Comparison of ENCODE assay signal across 13 cellular contexts in genomic region chr17:15408803-15409202, GRCh38. TPM values are rescaled to one million over a fixed set of nuclear protein-coding genes. Genes with fewer than 3 reads are reported as not detected.
DNase-seq lines count a peak whose midpoint lies in the region; ATAC-seq and TF ChIP-seq lines count a peak whose summit lies in the region.
"Had no signal": no experiment of that assay in that cellular context is flagged by ENCODE, and none has a peak within 500 bp of the region (broad histone marks: within the 10 kb centered on the region; RNA-seq: fewer than 3 reads in every experiment).

No MANE protein-coding gene starts in this region.

- TF ChIP-seq POLR2A in Peyer's patch (IDR thresholded peaks at IDR 0.05) (no peak), gastroesophageal sphincter (IDR thresholded peaks at IDR 0.05) (no peak)

- H3K4me3 ChIP-seq in Peyer's patch (no peak overlapping the region), gastroesophageal sphincter (no peak overlapping the region), skeletal muscle satellite cell (ENCODE audit: low read length) (no peak overlapping the region)

- H3K9ac ChIP-seq in skeletal muscle satellite cell (ENCODE audit: low read depth, low read length) = peak overlapping the region; percentile 71

- no peak for ATAC-seq in gastroesophageal sphincter
- ATAC-seq: T-cell had no signal

- 84 to 87% methylated on average over 3 of the region's 3 CpGs for WGBS in gastroesophageal sphincter (ENCODE audit: low coverage in 1 of 2), 2 donors

- peak overlapping the region in 3 of 4 donors; percentile 60 to 77 (median 74) for H3K27ac ChIP-seq in Peyer's patch
- peak overlapping the region in 3 of 4 donors; percentile 80 to 88 (median 81) for H3K27ac ChIP-seq in gastroesophageal sphincter

- H3K9me3 ChIP-seq in Peyer's patch (no peaks in the 10 kb centered on the region), gastroesophageal sphincter (no peaks in the 10 kb centered on the region), skeletal muscle satellite cell (replicated peaks; ENCODE audit: low read length) (no peaks in the 10 kb centered on the region)

- TF ChIP-seq EP300 in gastroesophageal sphincter (IDR thresholded peaks at IDR 0.05) = no peak

- TF ChIP-seq CTCF in Peyer's patch (IDR thresholded peaks at IDR 0.05) (peak in 3 of 6 experiments; percentile 49 to 70 (median 55)), gastroesophageal sphincter (IDR thresholded peaks at IDR 0.05) (no peak)

- H3K4me2 ChIP-seq in skeletal muscle satellite cell (ENCODE audit: low read length) = peak overlapping the region; percentile 85

- H3K4me1 ChIP-seq in Peyer's patch (peaks cover 0 to 13% (median 0%) of the 10 kb centered on the region in 4 donors), gastroesophageal sphincter (peaks cover 0 to 59% (median 11%) of the 10 kb centered on the region in 3 donors), skeletal muscle satellite cell (ENCODE audit: control insufficient read depth, insufficient read depth, low read length) (peaks cover 49% of the 10 kb centered on the region)

- H3K36me3 ChIP-seq in Peyer's patch = no peaks in the 10 kb centered on the region
- H3K36me3 ChIP-seq in gastroesophageal sphincter = no peaks in the 10 kb centered on the region
- H3K36me3 ChIP-seq in skeletal muscle satellite cell (ENCODE audit: insufficient read depth, low read length) = no peaks in the 10 kb centered on the region

- DNase-seq in Daoy (ENCODE audit: low read depth) (peak; percentile 9), Peyer's patch (no peak), dermis blood vessel endothelial cell (no peak), A172 (ENCODE audit: low spot score) (no peak), NCI-H1048 (lab: John Stamatoyannopoulos, UW) (no peak)
- DNase-seq in NK-92 treated with Interleukin-12 subunit alpha and Interleukin-12 subunit beta, amount 100 ng/mL, for 24 hours (lab: John Stamatoyannopoulos, UW) = no peak
- DNase-seq: activated naive CD4-positive, alpha-beta T cell; NCI-H187 treated with DMSO at 0.1 percent for 48 hours; NCI-H524 treated with DMSO at 0.1 percent for 48 hours; T-cell had no signal

- no peaks in the 10 kb centered on the region for H3K27me3 ChIP-seq in Peyer's patch
- H3K27me3 ChIP-seq in gastroesophageal sphincter = no peaks in the 10 kb centered on the region
- peaks cover under 1% of the 10 kb centered on the region for H3K27me3 ChIP-seq in skeletal muscle satellite cell (ENCODE audit: control insufficient read depth, insufficient read depth, low read length)

RNA-seq across cellular contexts. Expression of gene CDRT4, which starts 58.6 kb away (rescaled TPM):
- 0.80 and 1.9 TPM in 2 replicates for total RNA-seq in Daoy (2014; rRNA removed; shearing (Covaris generic))
- 10 to 100 TPM in 3 of 4 donors, not detected in 1; 17.9 to 28.5 (median 26.4) TPM for total RNA-seq in Peyer's patch
- total RNA-seq in gastroesophageal sphincter = 1 to 10 TPM; 5.4 to 5.9 (median 5.5) TPM
- 2.8 and 3.5 TPM in 2 replicates for total RNA-seq in skeletal muscle satellite cell (2012; rRNA removed)
- total RNA-seq in dermis blood vessel endothelial cell = 0.93 and 1.9 TPM in 2 replicates
- total RNA-seq in A172 (2014; rRNA removed; shearing (Covaris generic)) = 0.96 TPM in 1 of 2 replicates, not detected in the other
- total RNA-seq: LHCN-M2 had no signal
